In genomic region chr16:571081-571747, GRCh38 we compare ENCODE assay signal across 1 cellular context.
TF ChIP-seq lines count a peak whose summit lies in the region.

No MANE protein-coding gene starts in this region.

TF ChIP-seq in HepG2, 621 proteins besides CTCF, POLR2A, EP300 and RAD21:
- TF ChIP-seq ZNF646 (CRISPR knock-in tag; IDR thresholded peaks at IDR 0.05), result peak; percentile 87
- TF ChIP-seq, protein P1, sequence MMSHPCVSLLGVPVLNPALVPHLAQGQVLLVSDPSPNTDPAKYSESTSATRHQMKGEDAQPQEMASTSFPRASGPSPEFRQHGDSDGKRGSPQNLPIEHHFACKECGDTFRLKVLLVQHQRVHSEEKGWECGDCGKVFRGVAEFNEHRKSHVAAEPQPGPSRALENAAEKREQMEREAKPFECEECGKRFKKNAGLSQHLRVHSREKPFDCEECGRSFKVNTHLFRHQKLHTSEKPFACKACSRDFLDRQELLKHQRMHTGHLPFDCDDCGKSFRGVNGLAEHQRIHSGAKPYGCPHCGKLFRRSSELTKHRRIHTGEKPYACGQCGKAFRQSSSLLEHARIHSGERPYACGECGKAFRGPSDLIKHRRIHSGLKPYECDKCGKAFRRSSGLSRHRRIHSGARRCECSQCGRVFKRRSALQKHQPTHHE (CRISPR knock-in tag; IDR thresholded peaks at IDR 0.05; ENCODE audit: borderline replicate concordance), result 0 out of 2 replicates have a peak, but pooled peaks have one; percentile 8
- TF ChIP-seq HNRNPL (IDR thresholded peaks at IDR 0.05; ENCODE audit: low read depth, low read length), result 0 out of 2 replicates have a peak, but pooled peaks have one; percentile 33
- peak; percentile 25 for TF ChIP-seq AGO2 (optimal IDR thresholded peaks at IDR 0.05; ENCODE audit: low read depth, low read length)
TF ChIP-seq in HepG2: peak in this region for 4; not testable (repeated sequence) for 617.
